Comparison of ENCODE assay signal across 8 cellular contexts in the genomic region with DNA sequence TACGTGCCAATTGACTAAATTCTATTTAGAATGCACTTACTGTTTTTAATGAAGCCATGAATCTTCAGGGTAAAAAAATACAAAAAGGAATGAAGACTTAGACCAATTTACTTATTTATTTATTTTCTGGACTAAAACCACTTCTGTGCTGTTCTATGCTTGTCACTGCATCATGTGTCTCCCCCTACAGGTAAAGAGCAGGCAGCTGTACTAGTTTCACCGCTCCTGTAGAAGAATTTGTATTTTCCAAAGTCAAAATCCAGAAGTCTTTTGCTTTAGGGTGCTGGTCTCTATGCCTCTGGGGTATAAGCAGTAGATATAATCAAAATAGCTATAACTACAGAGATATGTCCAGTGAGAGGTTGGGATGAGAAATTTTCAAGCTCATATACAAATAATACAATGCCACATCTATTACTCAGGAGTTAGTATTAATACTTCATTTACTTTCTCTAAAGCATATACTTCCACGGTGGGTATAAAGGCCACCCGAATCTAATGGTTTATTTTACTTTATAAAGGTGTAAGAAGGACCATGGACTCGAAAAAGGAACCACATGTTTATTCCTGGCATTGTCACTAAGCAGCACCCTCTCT.
A peak's percentile ranks its signal among the peaks of the same experiment; 100 is the strongest.
DNase-seq lines count a peak whose midpoint lies in the region; ATAC-seq and TF ChIP-seq lines count a peak whose summit lies in the region.

No MANE protein-coding gene starts in this region.

- ATAC-seq in HG03342 (IDR thresholded peaks at IDR 0.05; ENCODE audit: unreplicated experiment), result no peak

- TF ChIP-seq CTCF in VCaP (conservative IDR thresholded peaks at IDR 0.05) (peak; percentile 95), neural crest cell (conservative IDR thresholded peaks at IDR 0.05) (peak; percentile 92)

- DNase-seq in SIG-M5 treated with dmso at 0.1 percent for 504 hours (lab: John Stamatoyannopoulos, UW; ENCODE audit: unreplicated experiment) (peak; percentile 65), SIG-M5 (lab: John Stamatoyannopoulos, UW) (no peak), H4 (ENCODE audit: low spot score) (peak; percentile 72), NCI-H2029 (lab: John Stamatoyannopoulos, UW) (peak; percentile 66), fibroblast of gingiva (ENCODE audit: low read depth) (peak; percentile 83), neural crest cell (ENCODE audit: low read depth, low spot score) (no peak)

- no peak overlapping the region for H3K27ac ChIP-seq in VCaP

- no peaks in the 10 kb centered on the region for H3K4me1 Mint-ChIP-seq in neural crest cell

- no peaks in the 10 kb centered on the region for H3K36me3 Mint-ChIP-seq in neural crest cell (ENCODE audit: low read depth)

- no peak overlapping the region for H3K27ac Mint-ChIP-seq in neural crest cell (ENCODE audit: unreplicated experiment)

- H3K27me3 Mint-ChIP-seq in neural crest cell (ENCODE audit: low read depth), result no peaks in the 10 kb centered on the region

- H3K9me3 Mint-ChIP-seq in neural crest cell, result no peaks in the 10 kb centered on the region

- H3K4me3 Mint-ChIP-seq in neural crest cell, result no peak overlapping the region

Comparison
In these comparisons a context has a peak if more than half of its experiments do, and no peak if none do; other contexts are left out.
1. DNase-seq: peak in SIG-M5 treated with dmso at 0.1 percent for 504 hours (single experiment), H4 (single experiment), NCI-H2029 (single experiment) and fibroblast of gingiva (single experiment); none in SIG-M5 (single experiment) and neural crest cell (single experiment).